In the genomic region with DNA sequence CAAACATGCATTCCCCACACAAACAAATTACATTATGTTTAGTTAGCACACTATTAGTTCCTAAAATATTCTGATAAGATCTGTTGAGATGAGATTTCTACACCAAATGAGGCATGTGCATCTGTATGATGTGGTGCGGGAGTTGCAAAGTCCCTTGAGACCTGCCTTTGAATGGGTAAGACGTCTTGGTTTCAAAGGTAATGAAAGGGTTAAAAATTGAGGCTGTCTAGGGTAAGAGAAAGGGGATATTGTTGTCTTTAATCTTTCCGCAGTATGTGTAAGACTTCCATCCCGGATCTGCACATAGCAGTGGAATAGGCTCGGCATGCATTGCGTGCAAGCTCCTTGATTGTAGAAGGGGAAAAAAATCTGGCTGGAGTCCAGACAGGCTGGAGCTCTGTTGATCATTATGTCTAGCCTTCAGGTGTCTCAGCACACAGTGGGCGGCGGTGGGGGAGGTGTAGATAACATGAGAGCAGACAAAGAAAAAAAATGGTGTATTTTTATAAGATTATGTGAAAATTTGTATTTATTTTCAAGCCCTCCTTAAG, we compare ENCODE assay signal across 8 cellular contexts.
DNase-seq lines count a peak whose midpoint lies in the region; ATAC-seq and TF ChIP-seq lines count a peak whose summit lies in the region.

No MANE protein-coding gene starts in this region.

- H3K4me2 ChIP-seq in GM23248 (ENCODE audit: unreplicated experiment): peak overlapping the region; percentile 98
- H3K4me2 ChIP-seq in Loucy (ENCODE audit: low read depth, low read length, poor library complexity, severe bottlenecking): peak overlapping the region; percentile 84

- H3K79me2 ChIP-seq in GM23248 (ENCODE audit: insufficient read depth) (peaks cover 49% of the 10 kb centered on the region), Loucy (ENCODE audit: insufficient read depth, low read length) (peaks cover 93% of the 10 kb centered on the region)

- H3K4me3 ChIP-seq in GM23248 (peak overlapping the region; percentile 88), Loucy (ENCODE audit: low read length, poor library complexity, severe bottlenecking) (peak overlapping the region; percentile 96), heart right ventricle (peak overlapping the region in 9 of 10 donors; percentile 49 to 80 (median 61))

- H3K9ac ChIP-seq in GM23248 (peak overlapping the region; percentile 77), Loucy (ENCODE audit: low read depth, low read length, poor library complexity, severe bottlenecking) (peak overlapping the region; percentile 99)

- peaks cover 18% of the 10 kb centered on the region for H3K4me1 ChIP-seq in GM23248 (ENCODE audit: insufficient read depth)
- H3K4me1 ChIP-seq in Loucy (ENCODE audit: insufficient read depth, low read length, poor library complexity, severe bottlenecking): peaks cover 21% of the 10 kb centered on the region
- H3K4me1 ChIP-seq in heart right ventricle: peaks cover 2 to 62% (median 30%) of the 10 kb centered on the region in 9 donors

- peaks cover under 1% of the 10 kb centered on the region for H3K9me3 Mint-ChIP-seq in activated naive CD8-positive, alpha-beta T cell treated with anti-CD3 and anti-CD28 coated beads for 36 hours

- peaks cover 28% of the 10 kb centered on the region for H3K4me1 Mint-ChIP-seq in activated naive CD8-positive, alpha-beta T cell treated with anti-CD3 and anti-CD28 coated beads for 36 hours

- no peak overlapping the region for H3K27ac Mint-ChIP-seq in activated naive CD8-positive, alpha-beta T cell treated with anti-CD3 and anti-CD28 coated beads for 36 hours

- H2AFZ ChIP-seq in GM23248 (peak overlapping the region; percentile 93), Loucy (ENCODE audit: low read length) (no peak overlapping the region)

- H3K27ac ChIP-seq in GM23248 (peak overlapping the region; percentile 49), heart right ventricle (peak overlapping the region in 9 of 10 donors; percentile 61 to 88 (median 77))

- in situ Hi-C loops in GM23248 (cut with MboI): no loop called here

- TF ChIP-seq POLR2A in Raji (IDR thresholded peaks at IDR 0.05; ENCODE audit: insufficient read depth, low read depth, low read length): 0 out of 2 replicates have a peak, but pooled peaks have one; percentile 23

- DNase-seq in DMS 273 treated with DMSO at 0.1 percent for 48 hours (lab: John Stamatoyannopoulos, UW) (peak; percentile 59), GM23248 (peak; percentile 90), heart right ventricle (peak; percentile 39 to 82), renal cortical epithelial cell (ENCODE audit: low read depth) (peak; percentile 96)
- DNase-seq in activated naive CD8-positive, alpha-beta T cell treated with anti-CD3 and anti-CD28 coated beads for 36 hours: peak; percentile 73

- H3K9me3 ChIP-seq in GM23248 (ENCODE audit: low read depth): no peaks in the 10 kb centered on the region
- no peaks in the 10 kb centered on the region for H3K9me3 ChIP-seq in Loucy (ENCODE audit: insufficient read depth, low read depth, low read length)
- H3K9me3 ChIP-seq in heart right ventricle: no peaks in the 10 kb centered on the region

- H4K20me1 ChIP-seq in GM23248 (ENCODE audit: insufficient read depth) (no peaks in the 10 kb centered on the region), Loucy (ENCODE audit: insufficient read depth, low read length, poor library complexity, severe bottlenecking) (peaks cover 48% of the 10 kb centered on the region)

- H3K27me3 ChIP-seq in GM23248 (replicated peaks; ENCODE audit: insufficient read depth): no peaks in the 10 kb centered on the region
- peaks cover 47% of the 10 kb centered on the region for H3K27me3 ChIP-seq in Loucy (ENCODE audit: insufficient read depth, low read length, poor library complexity, severe bottlenecking)
- no peaks in the 10 kb centered on the region for H3K27me3 ChIP-seq in heart right ventricle

- TF ChIP-seq CTCF in Loucy (conservative IDR thresholded peaks at IDR 0.05; ENCODE audit: low read length): no peak
- TF ChIP-seq CTCF in heart right ventricle (IDR thresholded peaks at IDR 0.05): no peak

- H3K9me2 ChIP-seq in GM23248 (ENCODE audit: insufficient read depth) (no peaks in the 10 kb centered on the region; the same call in 1 of the 2 replicates), Loucy (replicated peaks; ENCODE audit: low read depth, low read length) (no peaks in the 10 kb centered on the region)

- intact Hi-C loops in heart right ventricle (cut with DNase I): loop anchor here in 3 of 10 donors (5.0 to 10.0 kb wide), 3 partner anchors 33 to 161 kb away; no protein-coding TSS in a partner anchor

- WGBS in GM23248 (ENCODE audit: low coverage in 1 of 2, low lambda C conversion rate in 2 of 2, missing lambda C conversion rate in 2 of 2), 2 experiments: 1 to 2% methylated on average over 8 of the region's 8 CpGs
- WGBS in heart right ventricle, 2 donors: 0 to 1% methylated on average over 8 of the region's 8 CpGs

- no peaks in the 10 kb centered on the region for H3K27me3 Mint-ChIP-seq in activated naive CD8-positive, alpha-beta T cell treated with anti-CD3 and anti-CD28 coated beads for 36 hours

- H3K36me3 Mint-ChIP-seq in activated naive CD8-positive, alpha-beta T cell treated with anti-CD3 and anti-CD28 coated beads for 36 hours: peaks cover 6% of the 10 kb centered on the region

- H3K36me3 ChIP-seq in GM23248 (ENCODE audit: low read depth) (no peaks in the 10 kb centered on the region), Loucy (ENCODE audit: insufficient read depth, low read length) (peaks cover 42% of the 10 kb centered on the region), heart right ventricle (no peaks in the 10 kb centered on the region)

- ATAC-seq in heart right ventricle (peak; percentile 50 to 84 (median 70)), HG03039 (IDR thresholded peaks at IDR 0.05; ENCODE audit: unreplicated experiment) (no peak)

- peaks cover 32% of the 10 kb centered on the region for H3F3A ChIP-seq in GM23248 (ENCODE audit: insufficient read depth)
- H3F3A ChIP-seq in Loucy (ENCODE audit: low read depth): peaks cover 23% of the 10 kb centered on the region

- H3K4me3 Mint-ChIP-seq in activated naive CD8-positive, alpha-beta T cell treated with anti-CD3 and anti-CD28 coated beads for 36 hours: no peak overlapping the region
